In genomic region chr18:50097702-50098101, GRCh38 we compare ENCODE assay signal across 14 cellular contexts.
A peak's percentile ranks its signal among the peaks of the same experiment; 100 is the strongest.
DNase-seq lines count a peak whose midpoint lies in the region; TF ChIP-seq lines count a peak whose summit lies in the region.
"Had no signal": no experiment of that assay in that cellular context is flagged by ENCODE, and none has a peak within 500 bp of the region (broad histone marks: within the 10 kb centered on the region; RNA-seq: fewer than 3 reads in every experiment).

No MANE protein-coding gene starts in this region.

- H3K36me3 ChIP-seq in OCI-LY3 (replicated peaks; ENCODE audit: low read depth, low read length) (peaks cover 4% of the 10 kb centered on the region), transverse colon (no peaks in the 10 kb centered on the region)
- H3K36me3 ChIP-seq: SJSA1 had no signal

- H3K9ac ChIP-seq in OCI-LY3 (ENCODE audit: low read length), result no peak overlapping the region

- no peaks in the 10 kb centered on the region for H3K79me2 ChIP-seq in OCI-LY3 (ENCODE audit: low read length)

- in situ Hi-C loops in transverse colon (cut with MboI; ENCODE audit: low pct_ligation_motif_present in 1 of 4, low pct_unique_long_range_greater_than_20kb in 1 of 4, low sequenced_read_pairs in 3 of 4), result no loop called here

- WGBS in transverse colon (ENCODE audit: low coverage in 1 of 2), 2 donors, result 24% methylated on average over 2 of the region's 2 CpGs; no CpG with 5 or more reads in 1 of the 2 donors

- peak overlapping the region; percentile 16 for H3K4me2 ChIP-seq in OCI-LY3 (ENCODE audit: low read length)

- no peaks in the 10 kb centered on the region for H3K9me3 ChIP-seq in OCI-LY3 (ENCODE audit: insufficient read depth, low read length)
- H3K9me3 ChIP-seq in transverse colon, result no peaks in the 10 kb centered on the region
- H3K9me3 ChIP-seq: SJSA1 had no signal

- TF ChIP-seq CTCF in OCI-LY3 (IDR thresholded peaks at IDR 0.05; ENCODE audit: low read depth, low read length) (no peak), transverse colon (IDR thresholded peaks at IDR 0.05) (no peak)

- DNase-seq in DMS153 (lab: John Stamatoyannopoulos, UW), result peak; percentile 12
- DNase-seq in DMS153 treated with DMSO at 0.1 percent for 48 hours (lab: John Stamatoyannopoulos, UW; ENCODE audit: unreplicated experiment), result no peak
- DNase-seq in foreskin melanocyte, result peak; percentile 56
- DNase-seq in transverse colon, result peak; percentile 61
- DNase-seq in HK-2 (ENCODE audit: unreplicated experiment), result no peak
- DNase-seq in globus pallidus (ENCODE audit: low spot score), result no peak
- no peak for DNase-seq in cardiac septum (ENCODE audit: low spot score)
- DNase-seq: activated gamma-delta T cell; dorsolateral prefrontal cortex; NCI-H2227 treated with DMSO at 0.1 percent for 48 hours; stimulated activated naive CD4-positive, alpha-beta T cell had no signal

- peak overlapping the region; percentile 8 for H2AFZ ChIP-seq in OCI-LY3 (ENCODE audit: low read depth, low read length)

- peak; percentile 24 for TF ChIP-seq POLR2A in transverse colon (IDR thresholded peaks at IDR 0.05)

- H3K4me1 ChIP-seq in OCI-LY3 (ENCODE audit: low read length) (peaks cover 65% of the 10 kb centered on the region), transverse colon (peaks cover 0 to 31% (median 17%) of the 10 kb centered on the region in 4 donors)

- H3K27me3 ChIP-seq in OCI-LY3 (ENCODE audit: low read depth, low read length), result no peaks in the 10 kb centered on the region
- H3K27me3 ChIP-seq in transverse colon, result no peaks in the 10 kb centered on the region

- H3K4me3 ChIP-seq in OCI-LY3 (ENCODE audit: low read length), result no peak overlapping the region
- no peak overlapping the region for H3K4me3 ChIP-seq in transverse colon
- H3K4me3 ChIP-seq: dorsolateral prefrontal cortex, SJSA1 had no signal

- H3K27ac ChIP-seq in OCI-LY3 (ENCODE audit: low read length) (peak overlapping the region; percentile 22), transverse colon (peak overlapping the region; percentile 47 to 62 (median 58))
- H3K27ac ChIP-seq: 22Rv1, dorsolateral prefrontal cortex, SJSA1 had no signal

- intact Hi-C loops in transverse colon (cut with DNase I; ENCODE audit: low total_unique reads) (no loop called here), cardiac septum (cut with DNase I) (no loop called here)

- H4K20me1 ChIP-seq in OCI-LY3 (ENCODE audit: insufficient read depth, low read length), result no peaks in the 10 kb centered on the region

- no peak for TF ChIP-seq EP300 in transverse colon (IDR thresholded peaks at IDR 0.05; ENCODE audit: low read depth)

Comparison
In these comparisons a context has a peak if more than half of its experiments do, and no peak if none do; other contexts are left out.
1. DNase-seq: peak in DMS153 (single experiment), foreskin melanocyte (single experiment) and transverse colon (single experiment); none in DMS153 treated with DMSO at 0.1 percent for 48 hours (single experiment), HK-2 (single experiment), globus pallidus (single experiment) and cardiac septum (single experiment).